ENCODE assay signal across 10 cellular contexts in the genomic region with DNA sequence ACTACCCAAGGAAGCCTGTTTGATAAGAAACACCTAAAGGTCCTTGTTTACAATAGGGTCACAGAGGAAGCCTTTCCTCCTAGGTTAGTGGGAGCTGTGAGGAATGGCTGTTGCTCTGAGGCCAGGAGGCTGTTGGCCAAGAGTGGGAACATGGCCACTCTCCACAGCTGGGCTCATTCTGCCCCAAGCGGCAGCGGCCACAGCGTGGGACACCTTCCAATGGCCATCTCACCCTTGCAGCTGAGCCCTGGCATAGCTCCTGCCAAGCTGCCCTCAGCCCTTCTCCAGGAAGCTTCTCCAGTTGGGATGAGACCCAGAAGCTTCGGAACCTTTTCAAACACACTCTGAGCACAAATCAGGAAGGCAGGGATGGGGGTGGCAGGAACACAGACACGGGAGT.
DNase-seq lines count a peak whose midpoint lies in the region; ATAC-seq and TF ChIP-seq lines count a peak whose summit lies in the region.
"Had no signal": no experiment of that assay in that cellular context is flagged by ENCODE, and none has a peak within 500 bp of the region (broad histone marks: within the 10 kb centered on the region; RNA-seq: fewer than 3 reads in every experiment).

No MANE protein-coding gene starts in this region.

- H3K4me3 ChIP-seq in astrocyte of the spinal cord (ENCODE audit: low read depth, low read length), result no peak overlapping the region

- peaks cover 31% of the 10 kb centered on the region for H3K36me3 Mint-ChIP-seq in activated naive CD4-positive, alpha-beta T cell treated with anti-CD3 and anti-CD28 coated beads, Interleukin-2, amount 10 ng/mL, durations not matched to agents 7 days and 5 days

- H3K9me3 Mint-ChIP-seq in activated naive CD4-positive, alpha-beta T cell treated with anti-CD3 and anti-CD28 coated beads, Interleukin-2, amount 10 ng/mL, durations not matched to agents 7 days and 5 days, result no peaks in the 10 kb centered on the region
- H3K9me3 Mint-ChIP-seq: memory B cell had no signal

- DNase-seq in activated naive CD4-positive, alpha-beta T cell treated with anti-CD3 and anti-CD28 coated beads, Interleukin-2, amount 10 ng/mL, durations not matched to agents 7 days and 5 days, result no peak
- DNase-seq in activated naive CD4-positive, alpha-beta T cell treated with Interleukin-2 at 50 U/mL for 16 hours, result no peak
- DNase-seq in astrocyte of the spinal cord (ENCODE audit: low read depth, low spot score) (no peak), medulla oblongata (ENCODE audit: extremely low spot score) (peak; percentile 68), SHP77 treated with DMSO at 0.1 percent for 48 hours (lab: John Stamatoyannopoulos, UW) (no peak)
- DNase-seq: NCI-H2171 treated with DMSO at 0.1 percent for 48 hours had no signal

- peak; percentile 7 for TF ChIP-seq CTCF in astrocyte of the spinal cord (IDR thresholded peaks at IDR 0.05; ENCODE audit: low read depth, low read length)

- H3K4me3 Mint-ChIP-seq in activated naive CD4-positive, alpha-beta T cell treated with anti-CD3 and anti-CD28 coated beads, Interleukin-2, amount 10 ng/mL, durations not matched to agents 7 days and 5 days, result no peak overlapping the region
- H3K4me3 Mint-ChIP-seq: memory B cell had no signal

- H3K4me1 Mint-ChIP-seq in activated naive CD4-positive, alpha-beta T cell treated with anti-CD3 and anti-CD28 coated beads, Interleukin-2, amount 10 ng/mL, durations not matched to agents 7 days and 5 days, result peaks cover 64% of the 10 kb centered on the region

- in situ Hi-C loops in astrocyte of the spinal cord (cut with HindIII; ENCODE audit: low sequenced_read_pairs), result no loop called here

- CTCF ChIA-PET in activated naive CD4-positive, alpha-beta T cell treated with anti-CD3 and anti-CD28 coated beads, Interleukin-2, amount 10 ng/mL, durations not matched to agents 7 days and 5 days (lab: Charles Lee), result no interaction called here

- ATAC-seq in HG03039 (IDR thresholded peaks at IDR 0.05; ENCODE audit: unreplicated experiment), result no peak
- no peak for ATAC-seq in GM21529 (IDR thresholded peaks at IDR 0.05; ENCODE audit: unreplicated experiment)

- peak overlapping the region; percentile 7 for H3K27ac ChIP-seq in temporal lobe (ENCODE audit: low read depth, low read length)

- peak overlapping the region; percentile 42 for H3K27ac Mint-ChIP-seq in activated naive CD4-positive, alpha-beta T cell treated with anti-CD3 and anti-CD28 coated beads, Interleukin-2, amount 10 ng/mL, durations not matched to agents 7 days and 5 days
- H3K27ac Mint-ChIP-seq: memory B cell had no signal

- no peaks in the 10 kb centered on the region for H3K27me3 Mint-ChIP-seq in activated naive CD4-positive, alpha-beta T cell treated with anti-CD3 and anti-CD28 coated beads, Interleukin-2, amount 10 ng/mL, durations not matched to agents 7 days and 5 days
- H3K27me3 Mint-ChIP-seq: memory B cell had no signal
